Comparison of ENCODE assay signal across 1 cellular context in genomic region chr19:1811472-1811894, GRCh38.
TF ChIP-seq lines count a peak whose summit lies in the region.

No MANE protein-coding gene starts in this region.

TF ChIP-seq in IMR-90, 13 proteins besides CTCF, POLR2A, EP300 and RAD21:
- no peak for TF ChIP-seq BHLHE40 (IDR thresholded peaks at IDR 0.05; ENCODE audit: low read depth, low read length)
- no peak for TF ChIP-seq CEBPB (IDR thresholded peaks at IDR 0.05; ENCODE audit: low read depth, low read length)
- TF ChIP-seq SMC3 (IDR thresholded peaks at IDR 0.05; ENCODE audit: low read depth, low read length): no peak
- 0 out of 2 replicates have a peak, but pooled peaks have one; percentile 20 for TF ChIP-seq FOS (IDR thresholded peaks at IDR 0.05; ENCODE audit: low read depth, low read length)
TF ChIP-seq in IMR-90: peak in this region for 1.
